In the genomic region with DNA sequence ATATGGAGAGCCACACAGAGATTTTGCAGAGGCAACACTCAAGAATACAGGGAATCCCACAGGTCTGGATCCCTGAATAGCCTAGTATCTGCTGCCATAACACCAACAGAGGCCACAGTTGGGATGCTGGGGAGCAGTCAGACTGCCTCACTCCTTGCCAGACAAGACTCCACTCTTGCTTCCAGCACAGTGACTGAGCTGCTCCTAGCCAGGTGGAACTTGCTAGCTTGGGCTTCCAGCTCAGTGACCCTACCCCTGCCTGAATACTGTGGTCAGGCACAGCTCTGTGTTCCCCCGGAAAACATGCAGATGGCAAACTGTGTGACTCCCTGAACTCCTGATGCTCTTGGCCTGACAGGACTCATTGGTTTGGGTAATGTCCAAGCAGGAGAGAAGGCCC, we compare ENCODE assay signal across 27 cellular contexts.
"Had no signal": no experiment of that assay in that cellular context is flagged by ENCODE, and none has a peak within 500 bp of the region (broad histone marks: within the 10 kb centered on the region; RNA-seq: fewer than 3 reads in every experiment).

No MANE protein-coding gene starts in this region.

- H3K4me3 Mint-ChIP-seq: dendritic cell treated with granulocyte-macrophage colony-stimulating factor and Interleukin-4, amounts not matched to agents 40 ng/mL and 50 ng/mL, for 4 days; effector memory CD8-positive, alpha-beta T cell; endodermal cell; mesothelial cell of epicardium; naive B cell had no signal

- H3K36me3 Mint-ChIP-seq: naive B cell had no signal

- H3K36me3 ChIP-seq: colonic mucosa, esophagus squamous epithelium, gastrocnemius medialis, heart right ventricle, left lung, lower lobe of right lung had no signal

- DNase-seq: colonic mucosa; cortex of kidney; effector CD8-positive, alpha-beta T cell; effector memory CD8-positive, alpha-beta T cell; endodermal cell; erythroblast; esophagus squamous epithelium; foreskin fibroblast; foreskin melanocyte; gastrocnemius medialis; glutamatergic neuron; head of caudate nucleus; heart right ventricle; hippocampal formation; left cardiac atrium; left ventricle myocardium superior; lower lobe of right lung; mesenchymal stem cell; mucosa of descending colon; naive B cell had no signal

- FAIRE-seq: endometrium, islet of Langerhans, keratinocyte had no signal

- H3K4me1 ChIP-seq: colonic mucosa, esophagus squamous epithelium, gastrocnemius medialis, heart right ventricle, left lung, lower lobe of right lung had no signal

- H3K4me3 ChIP-seq: colonic mucosa, esophagus squamous epithelium, gastrocnemius medialis, heart right ventricle, left lung, lower lobe of right lung, mucosa of descending colon had no signal

- H3K27me3 Mint-ChIP-seq: dendritic cell treated with granulocyte-macrophage colony-stimulating factor and Interleukin-4, amounts not matched to agents 40 ng/mL and 50 ng/mL, for 4 days; effector memory CD8-positive, alpha-beta T cell; naive B cell had no signal

- H3K27ac ChIP-seq: colonic mucosa, epithelial cell of prostate, esophagus squamous epithelium, gastrocnemius medialis, heart right ventricle, left lung, lower lobe of right lung had no signal

- H3K4me1 Mint-ChIP-seq: endodermal cell, naive B cell had no signal

- H3K9me3 ChIP-seq: colonic mucosa, gastrocnemius medialis, lower lobe of right lung had no signal

- H3K27ac Mint-ChIP-seq: dendritic cell treated with granulocyte-macrophage colony-stimulating factor and Interleukin-4, amounts not matched to agents 40 ng/mL and 50 ng/mL, for 4 days; effector memory CD8-positive, alpha-beta T cell; mesothelial cell of epicardium; naive B cell had no signal

- H3K27me3 ChIP-seq: colonic mucosa, esophagus squamous epithelium, gastrocnemius medialis, heart right ventricle, left lung had no signal
